Comparison of ENCODE assay signal across 26 cellular contexts in the genomic region with DNA sequence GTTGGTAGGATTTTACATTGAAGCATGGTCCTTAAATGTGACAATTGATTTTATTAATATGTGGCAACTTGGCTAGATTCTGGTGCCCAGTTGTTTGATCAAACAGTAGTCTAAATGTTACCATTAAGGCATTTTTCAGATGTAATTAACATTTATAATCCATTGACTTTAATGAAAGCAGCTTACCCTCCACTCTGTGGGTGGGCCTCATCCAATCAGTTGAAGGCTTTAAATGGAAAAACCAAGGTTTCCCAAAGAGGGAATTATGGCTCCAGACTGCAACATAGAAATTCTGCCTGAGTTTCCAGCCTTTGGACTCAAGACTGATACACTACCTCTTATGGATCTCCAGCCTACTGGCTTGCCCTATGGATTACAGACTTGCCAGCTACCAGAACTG.
"Had no signal": no experiment of that assay in that cellular context is flagged by ENCODE, and none has a peak within 500 bp of the region (broad histone marks: within the 10 kb centered on the region; RNA-seq: fewer than 3 reads in every experiment).

No MANE protein-coding gene starts in this region.

- H3K4me3 ChIP-seq: colonic mucosa, coronary artery, dorsolateral prefrontal cortex, esophagus squamous epithelium, gastrocnemius medialis, gastroesophageal sphincter, heart left ventricle, heart right ventricle had no signal

- H3K27me3 ChIP-seq: colonic mucosa, esophagus squamous epithelium, foreskin keratinocyte, gastrocnemius medialis, gastroesophageal sphincter, heart left ventricle had no signal

- DNase-seq: colonic mucosa; cortex of kidney; dermis blood vessel endothelial cell; dorsolateral prefrontal cortex; effector CD4-positive, alpha-beta T cell; effector CD8-positive, alpha-beta T cell; effector memory CD4-positive, alpha-beta T cell; effector memory CD8-positive, alpha-beta T cell; endodermal cell; erythroblast; esophagus squamous epithelium; foreskin fibroblast; foreskin keratinocyte; foreskin melanocyte; gastrocnemius medialis; glutamatergic neuron; head of caudate nucleus; heart left ventricle; heart right ventricle had no signal

- H3K36me3 ChIP-seq: colonic mucosa, esophagus squamous epithelium, gastrocnemius medialis, gastroesophageal sphincter, heart left ventricle, heart right ventricle had no signal

- FAIRE-seq: colon, endometrium, endothelial cell of umbilical vein, frontal cortex had no signal

- H3K27ac ChIP-seq: colonic mucosa, coronary artery, dorsolateral prefrontal cortex, epithelial cell of prostate, esophagus squamous epithelium, foreskin keratinocyte, gastrocnemius medialis, gastroesophageal sphincter, heart left ventricle, heart right ventricle had no signal

- H3K9me3 ChIP-seq: colonic mucosa, esophagus squamous epithelium, gastrocnemius medialis had no signal

- H3K4me1 ChIP-seq: colonic mucosa, gastrocnemius medialis, gastroesophageal sphincter, heart left ventricle, heart right ventricle had no signal

- ATAC-seq: effector memory CD8-positive, alpha-beta T cell; foreskin keratinocyte; gastrocnemius medialis; gastroesophageal sphincter; heart left ventricle; heart right ventricle had no signal
